In genomic region chr22:28940441-28940840, GRCh38 we compare ENCODE assay signal across 18 cellular contexts. TPM values are rescaled to one million over a fixed set of nuclear protein-coding genes. Genes with fewer than 3 reads are reported as not detected.
DNase-seq lines count a peak whose midpoint lies in the region; ATAC-seq and TF ChIP-seq lines count a peak whose summit lies in the region.
"Had no signal": no experiment of that assay in that cellular context is flagged by ENCODE, and none has a peak within 500 bp of the region (broad histone marks: within the 10 kb centered on the region; RNA-seq: fewer than 3 reads in every experiment).

No MANE protein-coding gene starts in this region.

- no peak overlapping the region for H2AFZ ChIP-seq in H9 (ENCODE audit: low read length)

- no peak overlapping the region for H3K4me3 ChIP-seq in mesodermal cell (ENCODE audit: extremely low read depth, insufficient read depth, low read length, poor library complexity, severe bottlenecking)
- H3K4me3 ChIP-seq in thoracic aorta, result no peak overlapping the region
- H3K4me3 ChIP-seq: GM12878, SJCRH30 had no signal

- H3K18ac ChIP-seq in H9 (ENCODE audit: insufficient read length, low read depth, low read length), result no peak overlapping the region

- H3K9me3 ChIP-seq in H9 (ENCODE audit: control insufficient read depth, low read depth, low read length), result no peaks in the 10 kb centered on the region
- H3K9me3 ChIP-seq in mesodermal cell (ENCODE audit: control insufficient read depth, low read length), result no peaks in the 10 kb centered on the region
- no peaks in the 10 kb centered on the region for H3K9me3 ChIP-seq in thoracic aorta
- H3K9me3 ChIP-seq: SJCRH30 had no signal

- H3K27me3 ChIP-seq in H9 (ENCODE audit: insufficient read depth, low read length), result no peaks in the 10 kb centered on the region
- H3K27me3 ChIP-seq in thoracic aorta (replicated peaks; ENCODE audit: insufficient read depth), result no peaks in the 10 kb centered on the region
- H3K27me3 ChIP-seq: SJCRH30 had no signal

- no peak overlapping the region for H3K27ac ChIP-seq in H9 (ENCODE audit: insufficient read length, low read depth, low read length)
- peak overlapping the region; percentile 57 for H3K27ac ChIP-seq in mesodermal cell (ENCODE audit: low read depth, low read length, severe bottlenecking)
- peak overlapping the region; percentile 14 to 20 for H3K27ac ChIP-seq in thoracic aorta
- H3K27ac ChIP-seq: C4-2B, KMS-11, RWPE1, SJCRH30 had no signal

- TF ChIP-seq CTCF in H9 (conservative IDR thresholded peaks at IDR 0.05) (no peak), brain (conservative IDR thresholded peaks at IDR 0.05) (no peak), thoracic aorta (IDR thresholded peaks at IDR 0.05) (no peak)

- H3K4ac ChIP-seq in H9 (ENCODE audit: low read depth, low read length), result no peak overlapping the region

- H3K23me2 ChIP-seq in H9 (ENCODE audit: insufficient read length, low read depth, low read length, poor library complexity, severe bottlenecking), result no peaks in the 10 kb centered on the region

- no peak overlapping the region for H3K56ac ChIP-seq in H9 (ENCODE audit: insufficient read length, low read depth, low read length)

- H2BK12ac ChIP-seq in H9 (ENCODE audit: insufficient read length, low read depth, low read length), result no peak overlapping the region

- H2AK5ac ChIP-seq in H9 (ENCODE audit: insufficient read length, low read length), result no peak overlapping the region

- DNase-seq in H9 (no peak), thoracic aorta (ENCODE audit: low spot score) (no peak), amniotic stem cell (lab: John Stamatoyannopoulos, UW) (no peak), medulla oblongata (ENCODE audit: extremely low spot score) (no peak)
- DNase-seq: GDM1, NCI-H1436, NCI-H2029, NCI-H510A treated with DMSO at 0.1 percent for 48 hours, NCI-H82, PC-3, SJCRH30 had no signal

- H3K4me2 ChIP-seq in H9 (ENCODE audit: insufficient read depth, insufficient read length, low read length), result no peak overlapping the region
- H3K4me2 ChIP-seq: KMS-11 had no signal

- no peak overlapping the region for H3K14ac ChIP-seq in H9 (ENCODE audit: insufficient read depth, low read length)

- H2BK15ac ChIP-seq in H9 (ENCODE audit: low read depth, low read length), result no peak overlapping the region

- H3K36me3 Mint-ChIP-seq in H9 (ENCODE audit: insufficient read depth in 1 of 3, low read depth in 3 of 3), result peaks cover 5 to 7% (median 6%) of the 10 kb centered on the region in 3 experiments; a peak in 5 of 7 replicates
- peaks cover 4% of the 10 kb centered on the region for H3K36me3 Mint-ChIP-seq in brain

- no peak overlapping the region for H2BK5ac ChIP-seq in H9 (ENCODE audit: insufficient read length, low read length)

- H3K36me3 ChIP-seq in mesodermal cell (ENCODE audit: control insufficient read depth, insufficient read depth, low read length) (no peaks in the 10 kb centered on the region), thoracic aorta (no peaks in the 10 kb centered on the region)
- H3K36me3 ChIP-seq: SJCRH30 had no signal

- peak overlapping the region; percentile 82 to 95 (median 87); a peak in 6 of 7 replicates for H3K27ac Mint-ChIP-seq in H9
- H3K27ac Mint-ChIP-seq in brain, result peak overlapping the region; percentile 73 to 96 (median 88)

- WGBS in H9 (ENCODE audit: extremely low coverage, insufficient read length, low lambda C conversion rate), result no CpG with 5 or more reads among the region's 5 CpGs
- WGBS in mesodermal cell (ENCODE audit: insufficient coverage in 2 of 2), 2 experiments, result 20 to 50% methylated on average over 1 of the region's 5 CpGs

- H3K23ac ChIP-seq in H9 (ENCODE audit: insufficient read length, low read depth, low read length), result no peak overlapping the region

- H3K4me1 ChIP-seq in H9 (ENCODE audit: insufficient read depth, low read length) (peaks cover 12% of the 10 kb centered on the region), mesodermal cell (ENCODE audit: control insufficient read depth, insufficient read depth, low read length, poor library complexity, severe bottlenecking) (peaks cover 16% of the 10 kb centered on the region), thoracic aorta (ENCODE audit: control insufficient read depth in 1 of 2, low read depth in 2 of 2) (peaks cover 14 to 77% of the 10 kb centered on the region in 2 donors)
- H3K4me1 ChIP-seq: SJCRH30 had no signal

- peaks cover 14% of the 10 kb centered on the region; the same call in 1 of the 2 replicates for H3K79me2 ChIP-seq in H9 (ENCODE audit: insufficient read depth, low read length)

- H3K4me1 Mint-ChIP-seq in H9, result peaks cover 59 to 69% of the 10 kb centered on the region in 2 experiments
- peaks cover 78% of the 10 kb centered on the region for H3K4me1 Mint-ChIP-seq in brain

- no peaks in the 10 kb centered on the region for H3K9me3 Mint-ChIP-seq in H9
- H3K9me3 Mint-ChIP-seq in brain, result peaks cover 3 to 5% (median 4%) of the 10 kb centered on the region in 5 experiments

- H2BK20ac ChIP-seq in H9 (ENCODE audit: low read depth, low read length, poor library complexity, severe bottlenecking), result no peak overlapping the region

- H3K4me3 Mint-ChIP-seq in H9, result no peak overlapping the region; a peak in 2 of 5 replicates
- peak overlapping the region; percentile 25 to 61 (median 48) for H3K4me3 Mint-ChIP-seq in brain

- no peak overlapping the region for H4K91ac ChIP-seq in H9 (ENCODE audit: insufficient read length, low read depth, low read length)

- no peak overlapping the region for H3K9ac ChIP-seq in H9 (ENCODE audit: extremely low read depth, insufficient read length, low read length)
- H3K9ac ChIP-seq: KMS-11 had no signal

- H3K79me1 ChIP-seq in H9 (ENCODE audit: insufficient read depth, low read depth, low read length, poor library complexity, severe bottlenecking), result peaks cover 14% of the 10 kb centered on the region

- H4K20me1 ChIP-seq in H9 (ENCODE audit: control insufficient read depth, insufficient read depth, insufficient read length), result no peaks in the 10 kb centered on the region

- H3T11ph ChIP-seq in H9 (ENCODE audit: low read length), result no peak overlapping the region

- H4K8ac ChIP-seq in H9 (replicated peaks; ENCODE audit: insufficient read length, low read depth, low read length), result no peak overlapping the region

- H3K27me3 Mint-ChIP-seq in H9 (ENCODE audit: low read depth) (no peaks in the 10 kb centered on the region), brain (no peaks in the 10 kb centered on the region)

- ATAC-seq in thoracic aorta (ENCODE audit: insufficient number of reproducible peaks, low FRiP score, low read depth) (no peak), HG02840 (IDR thresholded peaks at IDR 0.05; ENCODE audit: low FRiP score, unreplicated experiment) (no peak)
- ATAC-seq: GM12878, PC-3 had no signal

- no peak overlapping the region for H4K5ac ChIP-seq in H9 (ENCODE audit: insufficient read length, low read depth, low read length)

- no peak overlapping the region for H2BK120ac ChIP-seq in H9 (ENCODE audit: low read depth, low read length, poor library complexity, severe bottlenecking)

RNA-seq across cellular contexts. Expression of gene ZNRF3, which starts 57.1 kb away (rescaled TPM):
- 20.5 and 20.6 TPM in 2 replicates for total RNA-seq in H9 (2021)
- polyA plus RNA-seq in brain (ENCODE audit: insufficient read depth, low read depth, low replicate concordance), result 10.9 TPM
- polyA plus RNA-seq in mesodermal cell (2013, experiment 1 of 2), result 9.1 TPM
- polyA plus RNA-seq in mesodermal cell (2013, experiment 2 of 2), result 6.9 TPM
- 10 to 100 TPM; 17.2 to 23.1 TPM for total RNA-seq in thoracic aorta

Comparison
In these comparisons a context has a peak if more than half of its experiments do, and no peak if none do; other contexts are left out.
1. H3K4me3 Mint-ChIP-seq: peak in brain (5 of 5); none in H9 (0 of 2).